Comparison of ENCODE assay signal across 25 cellular contexts in the genomic region with DNA sequence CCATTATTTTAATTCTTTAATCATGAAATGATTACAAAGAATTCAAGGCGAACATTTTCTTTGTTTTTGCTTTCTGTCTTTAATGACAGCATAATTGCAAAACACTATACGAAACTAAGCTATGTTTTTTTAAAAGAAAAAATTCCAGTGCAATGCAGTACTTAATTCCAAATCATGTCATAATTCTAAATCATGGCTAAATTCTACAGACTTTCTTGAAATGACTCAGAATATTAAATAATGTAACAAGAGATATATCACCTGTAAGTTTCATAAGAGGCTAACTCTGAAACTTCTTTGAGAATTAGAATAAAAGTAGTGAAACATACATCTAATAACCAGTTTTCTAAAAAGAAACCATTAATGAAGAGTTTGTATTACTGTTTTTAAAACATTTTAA.
"Had no signal": no experiment of that assay in that cellular context is flagged by ENCODE, and none has a peak within 500 bp of the region (broad histone marks: within the 10 kb centered on the region; RNA-seq: fewer than 3 reads in every experiment).

No MANE protein-coding gene starts in this region.

- H3K4me3 ChIP-seq: K562, SJCRH30 had no signal

- DNase-seq: Kasumi-1; MM.1S; NCI-H1092 treated with DMSO at 0.1 percent for 48 hours; NCI-H1436; NCI-H187; NCI-H2029; NCI-H2081 treated with DMSO at 0.1 percent for 48 hours; NCI-H2171; NCI-H226; NCI-H446; NCI-H510A; NCI-H524 treated with DMSO at 0.1 percent for 48 hours; NCI-H69; NCI-H774; NK-92 treated with Interleukin-12 subunit alpha and Interleukin-12 subunit beta, amount 100 ng/mL, for 24 hours; PC-3; SHP77 treated with DMSO at 0.1 percent for 48 hours; SJCRH30 had no signal

- H3K9ac ChIP-seq: KMS-11 had no signal

- H3K27me3 ChIP-seq: SJCRH30 had no signal

- H3K27ac ChIP-seq: HL-60, KMS-11, SJCRH30 had no signal

- H3K4me2 ChIP-seq: KMS-11 had no signal

- H3K9me3 ChIP-seq: SJCRH30 had no signal

- H3K36me3 ChIP-seq: SJCRH30 had no signal

- FAIRE-seq: HTR-8/SVneo, K562 had no signal

- ATAC-seq: K562, Panc1, PC-3, Right ventricle myocardium inferior, SK-N-SH treated with all-trans-retinoic acid at 6 μM for 48 hours had no signal
